ENCODE assay signal across 1 cellular context in genomic region chr14:91060472-91061308, GRCh38.
TF ChIP-seq lines count a peak whose summit lies in the region.

RPS6KA5 (minus strand) TSS chr14:91060641; CDS start chr14:91060434, 207 bp downstream.

TF ChIP-seq in HepG2, 621 proteins besides CTCF, POLR2A, EP300 and RAD21 (continued from another document and continues in another):
- no peak for TF ChIP-seq CEBPZ (IDR thresholded peaks at IDR 0.05; ENCODE audit: low read length)
- peak; percentile 60; the same call in 1 of the 2 replicates for TF ChIP-seq DR1 (CRISPR knock-in tag; IDR thresholded peaks at IDR 0.05)
- TF ChIP-seq CREB3 (CRISPR knock-in tag; IDR thresholded peaks at IDR 0.05), result no peak
- no peak for TF ChIP-seq ZBTB4 (CRISPR knock-in tag; IDR thresholded peaks at IDR 0.05; ENCODE audit: borderline replicate concordance)
- 0 out of 2 replicates have a peak, but pooled peaks have one; percentile 9 for TF ChIP-seq NCOA2 (CRISPR knock-in tag; IDR thresholded peaks at IDR 0.05)
- no peak for TF ChIP-seq ZNF512 (CRISPR knock-in tag; IDR thresholded peaks at IDR 0.05)
- TF ChIP-seq ZNF17 (CRISPR knock-in tag; IDR thresholded peaks at IDR 0.05), result no peak
- TF ChIP-seq GMEB1 (CRISPR knock-in tag; IDR thresholded peaks at IDR 0.05; ENCODE audit: borderline replicate concordance), result peak; percentile 79
- TF ChIP-seq MBD4 (IDR thresholded peaks at IDR 0.05; ENCODE audit: borderline replicate concordance, low read length), result no peak
- TF ChIP-seq SKI (IDR thresholded peaks at IDR 0.05; ENCODE audit: partially characterized antibody), result peak; percentile 39
- no peak for TF ChIP-seq BRD4 (CRISPR knock-in tag; IDR thresholded peaks at IDR 0.05)
- TF ChIP-seq ZIK1 (CRISPR knock-in tag; IDR thresholded peaks at IDR 0.05; ENCODE audit: borderline replicate concordance, low read depth), result no peak
- no peak; the same call in 1 of the 2 replicates for TF ChIP-seq KDM5A (IDR thresholded peaks at IDR 0.05; ENCODE audit: borderline replicate concordance, low read length)
- no peak for TF ChIP-seq ZNF331 (CRISPR knock-in tag; IDR thresholded peaks at IDR 0.05)
- TF ChIP-seq HOMEZ (CRISPR knock-in tag; IDR thresholded peaks at IDR 0.05; ENCODE audit: low read depth), result peak; percentile 95
- TF ChIP-seq PRDM15 (CRISPR knock-in tag; IDR thresholded peaks at IDR 0.05), result no peak
- TF ChIP-seq ZNF547 (CRISPR knock-in tag; IDR thresholded peaks at IDR 0.05), result peak; percentile 23
- TF ChIP-seq NPAS2 (CRISPR knock-in tag; IDR thresholded peaks at IDR 0.05; ENCODE audit: borderline replicate concordance), result no peak
- no peak for TF ChIP-seq DZIP1 (CRISPR knock-in tag; IDR thresholded peaks at IDR 0.05)
- TF ChIP-seq ZNF367 (CRISPR knock-in tag; IDR thresholded peaks at IDR 0.05; ENCODE audit: borderline replicate concordance), result no peak; the same call in 1 of the 2 replicates
- peak; percentile 92; the same call in 1 of the 2 replicates for TF ChIP-seq ZNF773 (CRISPR knock-in tag; IDR thresholded peaks at IDR 0.05; ENCODE audit: borderline replicate concordance)
- TF ChIP-seq ZNF414 (CRISPR knock-in tag; IDR thresholded peaks at IDR 0.05), result no peak
- no peak for TF ChIP-seq ZNF3 (CRISPR knock-in tag; IDR thresholded peaks at IDR 0.05)
- TF ChIP-seq HNRNPK (IDR thresholded peaks at IDR 0.05; ENCODE audit: low read depth, low read length, poor library complexity, severe bottlenecking), result no peak
- TF ChIP-seq MLLT10 (CRISPR knock-in tag; IDR thresholded peaks at IDR 0.05), result no peak
- peak; percentile 98; the same call in 2 of the 3 replicates for TF ChIP-seq MXI1 (IDR thresholded peaks at IDR 0.05; ENCODE audit: borderline replicate concordance, low read depth, low read length)
- TF ChIP-seq E2F5 (CRISPR knock-in tag; conservative IDR thresholded peaks at IDR 0.05), result peak; percentile 86
- TF ChIP-seq SALL1 (CRISPR knock-in tag; IDR thresholded peaks at IDR 0.05), result peak; percentile 75; the same call in 1 of the 2 replicates
- TF ChIP-seq NONO (IDR thresholded peaks at IDR 0.05), result no peak
- no peak; the same call in 1 of the 2 replicates for TF ChIP-seq NONO (CRISPR knock-in tag; conservative IDR thresholded peaks at IDR 0.05)
- no peak for TF ChIP-seq ZSCAN22 (CRISPR knock-in tag; IDR thresholded peaks at IDR 0.05)
- TF ChIP-seq CENPT (CRISPR knock-in tag; IDR thresholded peaks at IDR 0.05; ENCODE audit: low read depth), result no peak; the same call in 1 of the 2 replicates
- TF ChIP-seq ZNF652 (CRISPR knock-in tag; IDR thresholded peaks at IDR 0.05; ENCODE audit: borderline replicate concordance, low read depth), result peak; percentile 87; the same call in 1 of the 2 replicates
- TF ChIP-seq SMAD9 (CRISPR knock-in tag; IDR thresholded peaks at IDR 0.05), result no peak
- no peak for TF ChIP-seq RORA (CRISPR knock-in tag; IDR thresholded peaks at IDR 0.05)
- TF ChIP-seq MED1 (CRISPR knock-in tag; IDR thresholded peaks at IDR 0.05), result peak; percentile 19; the same call in 1 of the 2 replicates
- TF ChIP-seq NFATC3 (CRISPR knock-in tag; IDR thresholded peaks at IDR 0.05), result 0 out of 2 replicates have a peak, but pooled peaks have one; percentile 52
- peak; percentile 75; the same call in 1 of the 2 replicates for TF ChIP-seq KLF9 (CRISPR knock-in tag; IDR thresholded peaks at IDR 0.05; ENCODE audit: low read depth)
- TF ChIP-seq ZNF343 (CRISPR knock-in tag; IDR thresholded peaks at IDR 0.05), result no peak
